ENCODE assay signal across 24 cellular contexts in genomic region chr3:9351709-9352126, GRCh38. TPM values are rescaled to one million over a fixed set of nuclear protein-coding genes. Genes with fewer than 3 reads are reported as not detected.
DNase-seq lines count a peak whose midpoint lies in the region; ATAC-seq and TF ChIP-seq lines count a peak whose summit lies in the region.
"Had no signal": no experiment of that assay in that cellular context is flagged by ENCODE, and none has a peak within 500 bp of the region (broad histone marks: within the 10 kb centered on the region; RNA-seq: fewer than 3 reads in every experiment).

No MANE protein-coding gene starts in this region.

- intact Hi-C loops in left lung (cut with DNase I) (no loop called here), upper lobe of right lung (cut with DNase I) (no loop called here)

- no peaks in the 10 kb centered on the region for H3K36me3 ChIP-seq in left lung
- no peaks in the 10 kb centered on the region for H3K36me3 ChIP-seq in upper lobe of right lung
- H3K36me3 ChIP-seq: upper lobe of left lung, WERI-Rb-1 had no signal

- in situ Hi-C loops in G401 (cut with HindIII; ENCODE audit: low sequenced_read_pairs): no loop called here

- H3K27me3 ChIP-seq in left lung (no peaks in the 10 kb centered on the region), upper lobe of right lung (no peaks in the 10 kb centered on the region)
- H3K27me3 ChIP-seq: upper lobe of left lung had no signal

- H3K27ac ChIP-seq in left lung: no peak overlapping the region
- H3K27ac ChIP-seq in upper lobe of right lung: no peak overlapping the region
- H3K27ac ChIP-seq: A549, WERI-Rb-1 had no signal

- H3K9me3 ChIP-seq in left lung (no peaks in the 10 kb centered on the region), upper lobe of right lung (no peaks in the 10 kb centered on the region)
- H3K9me3 ChIP-seq: A549, upper lobe of left lung had no signal

- TF ChIP-seq CTCF in epithelial cell of esophagus (IDR thresholded peaks at IDR 0.05; ENCODE audit: insufficient read depth, low read depth, low read length, missing control alignments) (no peak), left lung (IDR thresholded peaks at IDR 0.05) (no peak), upper lobe of right lung (IDR thresholded peaks at IDR 0.05) (no peak)

- DNase-seq in NCI-H748 (lab: John Stamatoyannopoulos, UW; ENCODE audit: unreplicated experiment) (peak; percentile 24), NCI-H748 treated with DMSO at 0.1 percent for 48 hours (lab: John Stamatoyannopoulos, UW) (no peak), epithelial cell of esophagus (ENCODE audit: low read depth) (peak; percentile 70), left lung (no peak), upper lobe of right lung (no peak), cerebellum (ENCODE audit: low spot score) (no peak), NCI-H446 (lab: John Stamatoyannopoulos, UW) (no peak), G401 (ENCODE audit: low spot score) (no peak)
- DNase-seq: activated CD8-positive, alpha-beta T cell treated with anti-CD3 and anti-CD28 coated beads for 36 hours; activated T-cell treated with anti-CD3 and anti-CD28 coated beads, Interleukin-2, amount 50 U/mL, for 4 hours; dermis blood vessel endothelial cell; DND-41; HCEC 1CT; head of caudate nucleus; naive thymus-derived CD8-positive, alpha-beta T cell; NCI-H1417 treated with DMSO at 0.1 percent for 48 hours; NCI-H345; SHP77; stimulated activated CD4-positive, alpha-beta T cell treated with anti-CD3 and anti-CD28 coated beads, Interleukin-15, amount 100 ng/mL, for 24 hours; stimulated activated naive B cell treated with anti-CD40 and anti-IgM and Interleukin-4, amounts not matched to agents 10 μg/mL and 1 μg/mL and 100 μg/mL, for 72 hours; T-cell; upper lobe of left lung; WERI-Rb-1 had no signal

- no peak overlapping the region for H3K4me3 ChIP-seq in epithelial cell of esophagus (ENCODE audit: low read length)
- no peak overlapping the region for H3K4me3 ChIP-seq in left lung
- no peak overlapping the region for H3K4me3 ChIP-seq in upper lobe of right lung
- H3K4me3 ChIP-seq: A549, upper lobe of left lung had no signal

- ATAC-seq in left lung (peak; percentile 28), upper lobe of right lung (peak; percentile 22)
- ATAC-seq: A549; activated CD8-positive, alpha-beta T cell treated with anti-CD3 and anti-CD28 coated beads for 36 hours; activated T-cell treated with anti-CD3 and anti-CD28 coated beads, Interleukin-2, amount 50 U/mL, for 4 hours; naive thymus-derived CD8-positive, alpha-beta T cell; stimulated activated naive B cell treated with anti-CD40 and anti-IgM and Interleukin-4, amounts not matched to agents 10 μg/mL and 1 μg/mL and 100 μg/mL, for 72 hours; T-cell had no signal

- H3K4me1 ChIP-seq in left lung (peaks cover 0 to 22% of the 10 kb centered on the region in 2 donors), upper lobe of right lung (peaks cover 3% of the 10 kb centered on the region)

RNA-seq across cellular contexts. Expression of gene THUMPD3, which starts 11.1 kb away (rescaled TPM):
- 10 to 100 TPM; 32.2 to 35.4 TPM for total RNA-seq in left lung
- total RNA-seq in upper lobe of right lung: 34.8 TPM
- total RNA-seq in cerebellum: 50.8 TPM
- 27.5 and 32.0 TPM in 2 replicates for total RNA-seq in G401 (2014; rRNA removed; shearing (Covaris generic))

RNA-seq across cellular contexts. Expression of gene SETD5, which starts 45.7 kb away (rescaled TPM):
- 100 to 1,000 TPM in 1 of 2 donors, 10 to 100 TPM in 1; 82.2 to 113 TPM for total RNA-seq in left lung
- total RNA-seq in upper lobe of right lung: 124 TPM
- 100.0 TPM for total RNA-seq in cerebellum
- total RNA-seq in G401 (2014; rRNA removed; shearing (Covaris generic)): 35.4 and 60.6 TPM in 2 replicates

Comparison
In these comparisons a context has a peak if more than half of its experiments do, and no peak if none do; other contexts are left out.
1. DNase-seq: peak in NCI-H748 (single experiment) and epithelial cell of esophagus (single experiment); none in NCI-H748 treated with DMSO at 0.1 percent for 48 hours (single experiment), left lung (0 of 2), upper lobe of right lung (single experiment), cerebellum (single experiment), NCI-H446 (0 of 2) and G401 (single experiment).